In genomic region chr3:125437631-125438435, GRCh38 we compare ENCODE assay signal across 1 cellular context.
TF ChIP-seq lines count a peak whose summit lies in the region.

No MANE protein-coding gene starts in this region.

TF ChIP-seq in HepG2, 621 proteins besides CTCF, POLR2A, EP300 and RAD21 (continued from another document):
- TF ChIP-seq PAXIP1 (CRISPR knock-in tag; conservative IDR thresholded peaks at IDR 0.05) (peak; percentile 62), ZNF574 (CRISPR knock-in tag; IDR thresholded peaks at IDR 0.05) (peak; percentile 35; the same call in 1 of the 2 replicates), STAT5B (CRISPR knock-in tag; IDR thresholded peaks at IDR 0.05) (no peak), ZNF34 (CRISPR knock-in tag; IDR thresholded peaks at IDR 0.05; ENCODE audit: borderline replicate concordance) (no peak), ZNF644 (CRISPR knock-in tag; IDR thresholded peaks at IDR 0.05; ENCODE audit: low read depth) (no peak), ZFYVE20 (CRISPR knock-in tag; IDR thresholded peaks at IDR 0.05; ENCODE audit: borderline replicate concordance, low read depth) (no peak), RBM22 (optimal IDR thresholded peaks at IDR 0.05; ENCODE audit: low read length) (no peak), STAG1 (CRISPR knock-in tag; IDR thresholded peaks at IDR 0.05) (peak; percentile 85), MAF1 (CRISPR knock-in tag; IDR thresholded peaks at IDR 0.05; ENCODE audit: borderline replicate concordance) (no peak), KAT8 (CRISPR knock-in tag; IDR thresholded peaks at IDR 0.05) (0 out of 2 replicates have a peak, but pooled peaks have one; percentile 34), KLF6 (CRISPR knock-in tag; IDR thresholded peaks at IDR 0.05) (0 out of 2 replicates have a peak, but pooled peaks have one; percentile 14), GATAD2A (CRISPR knock-in tag; IDR thresholded peaks at IDR 0.05) (peak; percentile 21; the same call in 1 of the 2 replicates), YY1 (IDR thresholded peaks at IDR 0.05; ENCODE audit: insufficient read depth, insufficient replicate concordance, low read depth, low read length) (peak; percentile 46), ZNF331 (CRISPR knock-in tag; IDR thresholded peaks at IDR 0.05) (no peak), ZNF672 (CRISPR knock-in tag; IDR thresholded peaks at IDR 0.05) (no peak), ARID3A (IDR thresholded peaks at IDR 0.05; ENCODE audit: low read depth, low read length) (peak; percentile 66; the same call in 1 of the 2 replicates), ZBTB14 (CRISPR knock-in tag; IDR thresholded peaks at IDR 0.05) (no peak), SOX13 (IDR thresholded peaks at IDR 0.05) (no peak), SOX13 (CRISPR knock-in tag; conservative IDR thresholded peaks at IDR 0.05 in 1 of 2, IDR thresholded peaks at IDR 0.05 in 1 of 2) (no peak), CENPX (CRISPR knock-in tag; IDR thresholded peaks at IDR 0.05) (no peak), GTF3A (CRISPR knock-in tag; conservative IDR thresholded peaks at IDR 0.05) (no peak), ZNF724P (CRISPR knock-in tag; IDR thresholded peaks at IDR 0.05; ENCODE audit: borderline replicate concordance) (no peak), NCOR1 (IDR thresholded peaks at IDR 0.05; ENCODE audit: borderline replicate concordance, low read length) (peak; percentile 39; the same call in 1 of the 2 replicates), ZNF552 (CRISPR knock-in tag; IDR thresholded peaks at IDR 0.05; ENCODE audit: borderline replicate concordance) (no peak), MIXL1 (CRISPR knock-in tag; IDR thresholded peaks at IDR 0.05) (0 out of 2 replicates have a peak, but pooled peaks have one; percentile 21)
